Comparison of ENCODE assay signal across 8 cellular contexts in genomic region chr15:77034620-77035467, GRCh38. TPM values are rescaled to one million over a fixed set of nuclear protein-coding genes. Genes with fewer than 3 reads are reported as not detected.
DNase-seq lines count a peak whose midpoint lies in the region; ATAC-seq and TF ChIP-seq lines count a peak whose summit lies in the region.

No MANE protein-coding gene starts in this region.

- peak overlapping the region in 1 of 8 donors; percentile 3 for H3K4me3 Mint-ChIP-seq in naive B cell

- peak overlapping the region in 4 of 6 donors; percentile 56 to 96 (median 85) for H3K27ac Mint-ChIP-seq in naive B cell

- peaks cover 0 to 8% of the 10 kb centered on the region in 2 donors for H3K36me3 Mint-ChIP-seq in naive B cell

- H3K4me1 Mint-ChIP-seq in naive B cell: peaks cover 15 to 43% (median 35%) of the 10 kb centered on the region in 3 donors

- DNase-seq in NCI-H2196 (lab: John Stamatoyannopoulos, UW; ENCODE audit: unreplicated experiment) (peak; percentile 4), NCI-H2196 treated with DMSO at 0.1 percent for 48 hours (lab: John Stamatoyannopoulos, UW; ENCODE audit: unreplicated experiment) (no peak), naive B cell (peak; percentile 40), NCI-H1092 treated with DMSO at 0.1 percent for 48 hours (lab: John Stamatoyannopoulos, UW) (no peak)
- peak; percentile 32 for DNase-seq in effector CD8-positive, alpha-beta T cell (lab: John Stamatoyannopoulos, UW)

- peak; percentile 75 for TF ChIP-seq CTCF in VCaP (conservative IDR thresholded peaks at IDR 0.05)

- H3K27ac ChIP-seq in VCaP: peak overlapping the region; percentile 7; the same call in 1 of the 2 replicates

- no peaks in the 10 kb centered on the region for H3K27me3 Mint-ChIP-seq in naive B cell

- H3K9me3 Mint-ChIP-seq in naive B cell: peaks cover 0 to 4% (median 0%) of the 10 kb centered on the region in 7 donors

- peak; percentile 30 to 47 for ATAC-seq in naive B cell (ENCODE audit: low read depth in 2 of 2)
- ATAC-seq in HG03045 (IDR thresholded peaks at IDR 0.05; ENCODE audit: unreplicated experiment): no peak
- ATAC-seq in GM21390 (IDR thresholded peaks at IDR 0.05; ENCODE audit: unreplicated experiment): no peak

RNA-seq across cellular contexts. Expression of gene TSPAN3, which starts 36.1 kb away (rescaled TPM):
- polyA plus RNA-seq in naive B cell (ENCODE audit: low read depth in 6 of 6): 100 to 1,000 TPM; 418 to 685 (median 569) TPM

RNA-seq across cellular contexts. Expression of gene PSTPIP1, which starts 39.9 kb away (rescaled TPM):
- 10 to 100 TPM; 15.6 to 34.1 (median 24.1) TPM for polyA plus RNA-seq in naive B cell (ENCODE audit: low read depth in 6 of 6)

Comparison
In these comparisons a context has a peak if more than half of its experiments do, and no peak if none do; other contexts are left out.
1. DNase-seq: peak in NCI-H2196 (single experiment), effector CD8-positive, alpha-beta T cell (single experiment) and naive B cell (single experiment); none in NCI-H2196 treated with DMSO at 0.1 percent for 48 hours (single experiment) and NCI-H1092 treated with DMSO at 0.1 percent for 48 hours (single experiment).
2. ATAC-seq: peak in naive B cell (2 of 2); none in HG03045 (single experiment) and GM21390 (single experiment).